ENCODE assay signal across 15 cellular contexts in the genomic region with DNA sequence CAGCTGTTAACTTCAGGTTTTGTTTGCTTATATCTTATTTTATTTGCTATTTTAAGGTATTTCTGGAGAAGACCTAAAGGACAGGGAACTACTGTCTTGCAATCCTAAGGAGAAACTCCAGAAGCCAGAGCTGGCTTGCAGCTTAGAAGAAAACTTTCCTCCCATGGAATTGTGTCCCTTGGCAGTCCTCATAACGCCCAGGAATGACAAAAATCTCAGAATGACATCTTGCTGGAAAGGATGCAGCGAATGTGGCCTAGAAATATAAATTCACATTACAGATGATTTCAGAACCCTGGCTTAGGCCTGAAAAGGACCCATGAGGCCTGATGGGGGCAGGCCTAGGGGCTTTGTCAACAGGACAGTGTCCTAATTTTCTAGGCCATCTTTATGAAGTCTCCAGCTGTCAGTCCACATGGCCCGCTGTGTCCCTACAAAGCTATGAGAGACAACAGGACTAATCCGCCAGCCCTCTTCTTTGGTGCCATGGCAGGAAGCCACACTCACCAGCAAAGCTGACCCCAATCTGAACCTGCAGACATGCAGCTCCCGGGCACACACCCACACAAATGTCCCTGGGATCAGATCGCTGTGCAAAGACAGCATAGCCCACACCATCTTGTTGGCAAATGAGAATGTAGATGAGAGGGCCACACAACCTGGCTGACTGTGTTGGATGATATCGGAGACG. TPM values are rescaled to one million over a fixed set of nuclear protein-coding genes. Genes with fewer than 3 reads are reported as not detected.
DNase-seq lines count a peak whose midpoint lies in the region; ATAC-seq, FAIRE-seq and TF ChIP-seq lines count a peak whose summit lies in the region.
"Had no signal": no experiment of that assay in that cellular context is flagged by ENCODE, and none has a peak within 500 bp of the region (broad histone marks: within the 10 kb centered on the region; RNA-seq: fewer than 3 reads in every experiment).

No MANE protein-coding gene starts in this region.

- ATAC-seq in thoracic aorta (ENCODE audit: insufficient number of reproducible peaks, low FRiP score, low read depth): no peak
- ATAC-seq in GM18505 (IDR thresholded peaks at IDR 0.05; ENCODE audit: unreplicated experiment): no peak
- ATAC-seq: Panc1 had no signal

- no peak for DNase-seq in HTR-8/SVneo (ENCODE audit: insufficient read length, low spot score)
- DNase-seq in cerebellar nuclear complex (lab: John Stamatoyannopoulos, UW): peak; percentile 26 to 69
- DNase-seq in thoracic aorta (ENCODE audit: low spot score): no peak
- DNase-seq in SHP77 treated with DMSO at 0.1 percent for 48 hours (lab: John Stamatoyannopoulos, UW): no peak
- DNase-seq in SKM-1 (lab: John Stamatoyannopoulos, UW; ENCODE audit: unreplicated experiment): no peak
- DNase-seq: activated CD4-positive, alpha-beta T cell treated with anti-CD3 and anti-CD28 coated beads for 4 hours; foreskin fibroblast; NCI-H1417 treated with DMSO at 0.1 percent for 48 hours; sigmoid colon had no signal

- TF ChIP-seq RAD21 in liver (IDR thresholded peaks at IDR 0.05): no peak

- H3K9ac ChIP-seq in liver (ENCODE audit: low read depth in 1 of 2, low read length in 2 of 2): no peak overlapping the region
- H3K9ac ChIP-seq: BLaER1 had no signal

- H3K4me3 ChIP-seq in liver (ENCODE audit: low read depth in 1 of 3, low read length in 3 of 3) (no peak overlapping the region), thoracic aorta (no peak overlapping the region)
- H3K4me3 ChIP-seq: BLaER1, sigmoid colon had no signal

- H3K4me1 ChIP-seq in liver (ENCODE audit: control insufficient read depth in 4 of 4, insufficient read depth in 4 of 4, low read length in 3 of 4): no peaks in the 10 kb centered on the region
- peaks cover 14 to 29% of the 10 kb centered on the region in 2 donors for H3K4me1 ChIP-seq in thoracic aorta (ENCODE audit: control insufficient read depth in 1 of 2, low read depth in 2 of 2)

- TF ChIP-seq CTCF in liver (IDR thresholded peaks at IDR 0.05; ENCODE audit: low read depth, low read length, missing input control) (no peak), thoracic aorta (IDR thresholded peaks at IDR 0.05) (no peak)

- H3K36me3 ChIP-seq in liver (ENCODE audit: control insufficient read depth in 4 of 4, insufficient read depth in 3 of 4, low read depth in 1 of 4, low read length in 3 of 4) (no peaks in the 10 kb centered on the region), thoracic aorta (no peaks in the 10 kb centered on the region)
- H3K36me3 ChIP-seq: BLaER1, neutrophil, sigmoid colon had no signal

- TF ChIP-seq POLR2A in GM18505 (IDR thresholded peaks at IDR 0.05; ENCODE audit: borderline replicate concordance, extremely low read depth, insufficient read depth, insufficient read length): no peak

- H3K9me3 ChIP-seq in liver (ENCODE audit: control insufficient read depth in 4 of 4, low read length in 3 of 4) (no peaks in the 10 kb centered on the region), thoracic aorta (no peaks in the 10 kb centered on the region)
- H3K9me3 ChIP-seq: neutrophil, sigmoid colon had no signal

- H3K27ac ChIP-seq in liver (ENCODE audit: low read depth in 1 of 2, low read length in 2 of 2): no peak overlapping the region
- peak overlapping the region; percentile 65 for H3K27ac ChIP-seq in thoracic aorta
- H3K27ac ChIP-seq: BLaER1, neutrophil had no signal

- no peaks in the 10 kb centered on the region for H3K27me3 ChIP-seq in liver (ENCODE audit: control insufficient read depth in 4 of 4, insufficient read depth in 4 of 4, low read length in 3 of 4)
- H3K27me3 ChIP-seq in thoracic aorta (replicated peaks; ENCODE audit: insufficient read depth): no peaks in the 10 kb centered on the region
- H3K27me3 ChIP-seq: BLaER1, neutrophil, sigmoid colon had no signal

- peak; percentile 71 for FAIRE-seq in HTR-8/SVneo (lab: Jason Lieb, UNC)
- FAIRE-seq: endometrium had no signal

- 77% methylated on average over 8 of the region's 8 CpGs for WGBS in liver

TF ChIP-seq in liver, 16 proteins besides CTCF, POLR2A, EP300 and RAD21:
- no peak for TF ChIP-seq ZBTB33 (IDR thresholded peaks at IDR 0.05)
- no peak for TF ChIP-seq JUND (IDR thresholded peaks at IDR 0.05)
- TF ChIP-seq EGR1 (IDR thresholded peaks at IDR 0.05; ENCODE audit: low read depth in 2 of 2): no peak
- peak in 1 of 2 donors; percentile 16 for TF ChIP-seq RXRA (IDR thresholded peaks at IDR 0.05)
- no peak for TF ChIP-seq TAF1 (conservative IDR thresholded peaks at IDR 0.05)
- no peak for TF ChIP-seq ATF3 (IDR thresholded peaks at IDR 0.05)
- no peak for TF ChIP-seq GABPA (IDR thresholded peaks at IDR 0.05 in 1 of 2, conservative IDR thresholded peaks at IDR 0.05 in 1 of 2)
- TF ChIP-seq FOXA2 (IDR thresholded peaks at IDR 0.05): no peak
- TF ChIP-seq NR2F2 (IDR thresholded peaks at IDR 0.05): no peak
- TF ChIP-seq HNF4G (IDR thresholded peaks at IDR 0.05): no peak
- TF ChIP-seq, protein P1, sequence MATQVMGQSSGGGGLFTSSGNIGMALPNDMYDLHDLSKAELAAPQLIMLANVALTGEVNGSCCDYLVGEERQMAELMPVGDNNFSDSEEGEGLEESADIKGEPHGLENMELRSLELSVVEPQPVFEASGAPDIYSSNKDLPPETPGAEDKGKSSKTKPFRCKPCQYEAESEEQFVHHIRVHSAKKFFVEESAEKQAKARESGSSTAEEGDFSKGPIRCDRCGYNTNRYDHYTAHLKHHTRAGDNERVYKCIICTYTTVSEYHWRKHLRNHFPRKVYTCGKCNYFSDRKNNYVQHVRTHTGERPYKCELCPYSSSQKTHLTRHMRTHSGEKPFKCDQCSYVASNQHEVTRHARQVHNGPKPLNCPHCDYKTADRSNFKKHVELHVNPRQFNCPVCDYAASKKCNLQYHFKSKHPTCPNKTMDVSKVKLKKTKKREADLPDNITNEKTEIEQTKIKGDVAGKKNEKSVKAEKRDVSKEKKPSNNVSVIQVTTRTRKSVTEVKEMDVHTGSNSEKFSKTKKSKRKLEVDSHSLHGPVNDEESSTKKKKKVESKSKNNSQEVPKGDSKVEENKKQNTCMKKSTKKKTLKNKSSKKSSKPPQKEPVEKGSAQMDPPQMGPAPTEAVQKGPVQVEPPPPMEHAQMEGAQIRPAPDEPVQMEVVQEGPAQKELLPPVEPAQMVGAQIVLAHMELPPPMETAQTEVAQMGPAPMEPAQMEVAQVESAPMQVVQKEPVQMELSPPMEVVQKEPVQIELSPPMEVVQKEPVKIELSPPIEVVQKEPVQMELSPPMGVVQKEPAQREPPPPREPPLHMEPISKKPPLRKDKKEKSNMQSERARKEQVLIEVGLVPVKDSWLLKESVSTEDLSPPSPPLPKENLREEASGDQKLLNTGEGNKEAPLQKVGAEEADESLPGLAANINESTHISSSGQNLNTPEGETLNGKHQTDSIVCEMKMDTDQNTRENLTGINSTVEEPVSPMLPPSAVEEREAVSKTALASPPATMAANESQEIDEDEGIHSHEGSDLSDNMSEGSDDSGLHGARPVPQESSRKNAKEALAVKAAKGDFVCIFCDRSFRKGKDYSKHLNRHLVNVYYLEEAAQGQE (IDR thresholded peaks at IDR 0.05): peak; percentile 20
- TF ChIP-seq YY1 (IDR thresholded peaks at IDR 0.05): no peak
- TF ChIP-seq MAX (IDR thresholded peaks at IDR 0.05): no peak
- TF ChIP-seq HNF4A (conservative IDR thresholded peaks at IDR 0.05): no peak
- TF ChIP-seq SP1 (IDR thresholded peaks at IDR 0.05): no peak
- TF ChIP-seq FOXA1 (IDR thresholded peaks at IDR 0.05): no peak

RNA-seq across cellular contexts. Expression of gene DNAH17, which starts 40.3 kb away (rescaled TPM):
- under 1 TPM in 1 of 2 donors, not detected in 1; 0.09 TPM for total RNA-seq in liver
- under 1 TPM in 1 of 2 donors, not detected in 1; 0.79 TPM for polyA plus RNA-seq in liver
- total RNA-seq in thoracic aorta: under 1 TPM; 0.14 TPM

Comparison
In these comparisons a context has a peak if more than half of its experiments do, and no peak if none do; other contexts are left out.
1. DNase-seq: peak in cerebellar nuclear complex (2 of 2); none in HTR-8/SVneo (single experiment), thoracic aorta (single experiment), SHP77 treated with DMSO at 0.1 percent for 48 hours (single experiment) and SKM-1 (single experiment).
2. H3K27ac ChIP-seq: peak in thoracic aorta (2 of 2); none in liver (0 of 2).